Comparison of ENCODE assay signal across 8 cellular contexts in genomic region chr2:28392297-28393114, GRCh38. TPM values are rescaled to one million over a fixed set of nuclear protein-coding genes. Genes with fewer than 3 reads are reported as not detected.
A peak's percentile ranks its signal among the peaks of the same experiment; 100 is the strongest.
DNase-seq lines count a peak whose midpoint lies in the region; ATAC-seq lines count a peak whose summit lies in the region.

TSS of gene FOSL2 (plus strand) at chr2:28392858. CDS start at chr2:28393721, 863 bp downstream.

- H3K4me1 Mint-ChIP-seq in IgD-negative memory B cell = peaks cover 7 to 10% (median 8%) of the 10 kb centered on the region in 3 donors

- ATAC-seq in GM21529 (IDR thresholded peaks at IDR 0.05; ENCODE audit: unreplicated experiment) = peak; percentile 75

- peaks cover 0 to 2% (median 0%) of the 10 kb centered on the region in 3 donors for H3K9me3 Mint-ChIP-seq in IgD-negative memory B cell

- H3K27ac Mint-ChIP-seq in IgD-negative memory B cell = peak within 1 kb of the TSS; percentile 73 to 98 (median 97)

- H3K4me3 Mint-ChIP-seq in IgD-negative memory B cell = peak within 1 kb of the TSS; percentile 95 to 99 (median 97)

- H3K27ac ChIP-seq in epithelial cell of prostate = peak within 1 kb of the TSS; percentile 99

- peak; percentile 97 for DNase-seq in DMS 273 treated with DMSO at 0.1 percent for 48 hours (lab: John Stamatoyannopoulos, UW)
- DNase-seq in OCI-M1 (lab: John Stamatoyannopoulos, UW) = peak; percentile 97
- peak; percentile 89 for DNase-seq in activated T-cell treated with anti-CD3 and anti-CD28 coated beads for 4 hours
- DNase-seq in epithelial cell of prostate (ENCODE audit: low read depth, low spot score) = peak; percentile 99
- DNase-seq in mucosa of gallbladder (ENCODE audit: low spot score) = peak; percentile 98
- peak; percentile 91 for DNase-seq in stimulated activated CD8-positive, alpha-beta memory T cell treated with anti-CD3 and anti-CD28 coated beads, Interleukin-4, amount 100 ng/mL, for 48 hours

- peaks cover 1% of the 10 kb centered on the region for H3K36me3 Mint-ChIP-seq in IgD-negative memory B cell

- peaks cover 7% of the 10 kb centered on the region for H3K27me3 Mint-ChIP-seq in IgD-negative memory B cell

RNA-seq across cellular contexts. Expression of gene FOSL2, which starts in this region (rescaled TPM):
- 0.50 TPM for polyA plus RNA-seq in IgD-negative memory B cell
- 162 TPM for total RNA-seq in mucosa of gallbladder

Comparison
In these comparisons a context has a peak if more than half of its experiments do, and no peak if none do; other contexts are left out.
1. Peak in every context shown above with its lines: DNase-seq, ATAC-seq and H3K27ac ChIP-seq.